26 cellular contexts compared by ENCODE assay signal in genomic region chr5:7690557-7690956, GRCh38.
A peak's percentile ranks its signal among the peaks of the same experiment; 100 is the strongest.
DNase-seq lines count a peak whose midpoint lies in the region; ATAC-seq, FAIRE-seq and TF ChIP-seq lines count a peak whose summit lies in the region.
"Had no signal": no experiment of that assay in that cellular context is flagged by ENCODE, and none has a peak within 500 bp of the region (broad histone marks: within the 10 kb centered on the region; RNA-seq: fewer than 3 reads in every experiment).

No MANE protein-coding gene starts in this region.

- H3K4me3 Mint-ChIP-seq in neural progenitor cell = no peak overlapping the region
- H3K4me3 Mint-ChIP-seq: CD4-positive, CD25-positive, alpha-beta regulatory T cell; CD8-positive, alpha-beta memory T cell; GM23338; HFFc6; IgD-negative memory B cell had no signal

- no peak for ATAC-seq in GM19328 (IDR thresholded peaks at IDR 0.05; ENCODE audit: unreplicated experiment)
- no peak for ATAC-seq in GM18873 (IDR thresholded peaks at IDR 0.05; ENCODE audit: low FRiP score, unreplicated experiment)
- ATAC-seq: GM23338, HCT116, HepG2 had no signal

- no peak overlapping the region for H3K4me3 ChIP-seq in WERI-Rb-1 (ENCODE audit: low read depth, low read length)
- no peak overlapping the region for H3K4me3 ChIP-seq in neural progenitor cell
- H3K4me3 ChIP-seq: GM23338 had no signal

- peak; percentile 15 for DNase-seq in ELF-1 (ENCODE audit: low read depth, low spot score)
- no peak for DNase-seq in HTR-8/SVneo (ENCODE audit: insufficient read length, low spot score)
- DNase-seq in WERI-Rb-1 = peak; percentile 74
- DNase-seq in neural progenitor cell (ENCODE audit: low spot score) = peak; percentile 13
- no peak for DNase-seq in stimulated activated naive CD4-positive, alpha-beta T cell treated with Interleukin-2 at 50 U/mL for 16 hours (lab: John Stamatoyannopoulos, UW)
- DNase-seq in substantia nigra (lab: John Stamatoyannopoulos, UW) = no peak
- DNase-seq: ACHN; BE2C; C1 segment of cervical spinal cord; CD4-positive, CD25-positive, alpha-beta regulatory T cell; CD8-positive, alpha-beta memory T cell; COR-L47; DMS153; DMS79; GF-D8; H7; HFFc6; KBM-7 had no signal

- H3F3A ChIP-seq in neural progenitor cell (ENCODE audit: low read depth) = no peaks in the 10 kb centered on the region

- H3K4me1 Mint-ChIP-seq in neural progenitor cell = peaks cover 5% of the 10 kb centered on the region
- H3K4me1 Mint-ChIP-seq: CD4-positive, CD25-positive, alpha-beta regulatory T cell; CD8-positive, alpha-beta memory T cell; IgD-negative memory B cell had no signal

- H2AFZ ChIP-seq in neural progenitor cell (replicated peaks) = peak overlapping the region; percentile 42
- H2AFZ ChIP-seq: GM23338 had no signal

- no peaks in the 10 kb centered on the region for H3K9me3 Mint-ChIP-seq in neural progenitor cell
- H3K9me3 Mint-ChIP-seq: GM23338 had no signal

- peak; percentile 42 for FAIRE-seq in HTR-8/SVneo (lab: Jason Lieb, UNC)
- FAIRE-seq: A204.1, GM19239, HepG2 had no signal

- peaks cover 5% of the 10 kb centered on the region for H3K27me3 Mint-ChIP-seq in neural progenitor cell (ENCODE audit: insufficient read depth, low read depth)
- H3K27me3 Mint-ChIP-seq: CD8-positive, alpha-beta memory T cell had no signal

- no peak overlapping the region for H3K9ac ChIP-seq in neural progenitor cell

- H3K9me3 ChIP-seq in WERI-Rb-1 (ENCODE audit: severe bottlenecking) (peaks cover 15% of the 10 kb centered on the region), neural progenitor cell (ENCODE audit: low read depth) (no peaks in the 10 kb centered on the region)
- H3K9me3 ChIP-seq: BE2C had no signal

- no peaks in the 10 kb centered on the region for H3K79me2 ChIP-seq in neural progenitor cell (ENCODE audit: low read depth)

- no peak overlapping the region for H3K27ac Mint-ChIP-seq in neural progenitor cell
- H3K27ac Mint-ChIP-seq: CD4-positive, CD25-positive, alpha-beta regulatory T cell; CD8-positive, alpha-beta memory T cell; GM23338; HFFc6; IgD-negative memory B cell had no signal

- TF ChIP-seq CTCF in WERI-Rb-1 (IDR thresholded peaks at IDR 0.05; ENCODE audit: low read depth, low read length) (no peak), neural progenitor cell (IDR thresholded peaks at IDR 0.05) (no peak)

- H3K27ac ChIP-seq in WERI-Rb-1 = peak overlapping the region; percentile 33
- H3K27ac ChIP-seq in neural progenitor cell = no peak overlapping the region
- no peak overlapping the region for H3K27ac ChIP-seq in substantia nigra (ENCODE audit: low read depth, low read length, poor library complexity, severe bottlenecking)

- H3K36me3 ChIP-seq in WERI-Rb-1 (peaks cover 37% of the 10 kb centered on the region), neural progenitor cell (no peaks in the 10 kb centered on the region)
- H3K36me3 ChIP-seq: BE2C had no signal

- no peaks in the 10 kb centered on the region for H3K36me3 Mint-ChIP-seq in neural progenitor cell
- H3K36me3 Mint-ChIP-seq: CD4-positive, CD25-positive, alpha-beta regulatory T cell; CD8-positive, alpha-beta memory T cell; IgD-negative memory B cell had no signal

- H4K20me1 ChIP-seq in neural progenitor cell (ENCODE audit: low read depth) = no peaks in the 10 kb centered on the region

- peak overlapping the region; percentile 49 for H3K4me2 ChIP-seq in neural progenitor cell
- H3K4me2 ChIP-seq: GM23338 had no signal

- peaks cover 3% of the 10 kb centered on the region for H3K4me1 ChIP-seq in neural progenitor cell
- H3K4me1 ChIP-seq: BE2C had no signal

- H3K27me3 ChIP-seq in WERI-Rb-1 (ENCODE audit: insufficient read depth, low read depth, severe bottlenecking) (no peaks in the 10 kb centered on the region), neural progenitor cell (no peaks in the 10 kb centered on the region)
- H3K27me3 ChIP-seq: BE2C had no signal

Comparison
In these comparisons a context has a peak if more than half of its experiments do, and no peak if none do; other contexts are left out.
1. DNase-seq: peak in ELF-1 (single experiment), WERI-Rb-1 (single experiment) and neural progenitor cell (single experiment); none in HTR-8/SVneo (single experiment), stimulated activated naive CD4-positive, alpha-beta T cell treated with Interleukin-2 at 50 U/mL for 16 hours (single experiment) and substantia nigra (0 of 49).